Comparison of ENCODE assay signal across 8 cellular contexts in the genomic region with DNA sequence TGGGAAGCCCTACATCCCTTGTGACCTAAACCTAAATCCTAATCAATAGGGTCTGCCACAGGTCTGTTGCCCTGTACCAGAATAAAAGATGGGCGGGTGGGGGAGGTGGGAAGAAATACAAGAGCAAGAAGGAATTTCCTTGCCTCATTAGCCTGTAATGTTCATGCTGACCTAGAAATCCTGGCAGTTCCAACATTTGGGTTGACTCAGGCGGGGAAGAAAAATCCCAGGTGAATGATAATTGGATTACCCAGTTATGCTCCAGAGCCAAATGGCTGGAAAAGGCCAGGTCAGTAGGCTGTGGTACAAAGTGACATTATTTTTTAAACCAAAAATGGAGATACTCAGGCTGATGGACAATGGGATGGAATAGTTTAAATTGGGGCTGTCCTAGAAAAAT. TPM values are rescaled to one million over a fixed set of nuclear protein-coding genes. Genes with fewer than 3 reads are reported as not detected.
A peak's percentile ranks its signal among the peaks of the same experiment; 100 is the strongest.
DNase-seq lines count a peak whose midpoint lies in the region; ATAC-seq and TF ChIP-seq lines count a peak whose summit lies in the region.

No MANE protein-coding gene starts in this region.

- intact Hi-C loops in A673 (cut with micrococcal nuclease; ENCODE audit: unreplicated experiment) (no loop called here), MCF 10A (cut with micrococcal nuclease) (loop anchor here (2.0 kb wide), 1 partner anchor 19 kb away; no protein-coding TSS in a partner anchor)

- no peaks in the 10 kb centered on the region for H3K27me3 ChIP-seq in A673 (replicated peaks; ENCODE audit: insufficient read depth, low read depth, low read length, poor library complexity)
- no peaks in the 10 kb centered on the region for H3K27me3 ChIP-seq in mononuclear cell (ENCODE audit: insufficient read depth, low read length)

- POLR2A ChIA-PET in A673 (lab: Charles Lee; ENCODE audit: low non-redundant PET) (no interaction called here), MCF 10A (lab: Yijun Ruan, JAX) (interaction anchor here (0.7 to 6.4 kb wide), 13 partner anchors 11 to 1057 kb away, joined by 3 to 133 read pairs (median 4); partner anchors contain the start of gene TRIM62)

- H3K4me1 Mint-ChIP-seq in MCF 10A (ENCODE audit: insufficient read depth, unreplicated experiment) = peaks cover 32% of the 10 kb centered on the region

- ATAC-seq in GM21447 (IDR thresholded peaks at IDR 0.05; ENCODE audit: unreplicated experiment) = no peak
- no peak for ATAC-seq in GM19351 (IDR thresholded peaks at IDR 0.05; ENCODE audit: unreplicated experiment)

- no peaks in the 10 kb centered on the region for H3K27me3 Mint-ChIP-seq in MCF 10A (ENCODE audit: insufficient read depth, unreplicated experiment)

- H3K9me3 ChIP-seq in A673 (ENCODE audit: low read depth, low read length, poor library complexity, severe bottlenecking) = no peaks in the 10 kb centered on the region
- no peaks in the 10 kb centered on the region for H3K9me3 ChIP-seq in mononuclear cell (ENCODE audit: low read depth, low read length)

- peak overlapping the region; percentile 89 for H3K27ac ChIP-seq in A673 (ENCODE audit: low read depth, low read length, poor library complexity, severe bottlenecking)

- CTCF ChIA-PET in A673 (lab: Charles Lee) (no interaction called here), MCF 10A (lab: Yijun Ruan, JAX) (interaction anchor here (1.2 to 1.4 kb wide), 4 partner anchors 10 to 54 kb away, joined by 3 to 10 read pairs (median 6); no protein-coding TSS in a partner anchor)

- BruUV-seq in A673 (replicated peaks; lab: Mats Ljungman, UMichigan) (no TSS peak), MCF 10A (replicated peaks; lab: Mats Ljungman, UMichigan) (no TSS peak)

- no peak for DNase-seq in A673 (ENCODE audit: low spot score)
- peak; percentile 42 for DNase-seq in HT1080 (ENCODE audit: low read depth)
- DNase-seq in MCF 10A (ENCODE audit: unreplicated experiment) = no peak
- DNase-seq in DMS53 (lab: John Stamatoyannopoulos, UW) = no peak
- DNase-seq in retina = no peak

- H3K4me1 ChIP-seq in A673 (ENCODE audit: insufficient read depth, low read length, poor library complexity, severe bottlenecking) = peaks cover 48% of the 10 kb centered on the region
- peaks cover 58% of the 10 kb centered on the region for H3K4me1 ChIP-seq in mononuclear cell (ENCODE audit: insufficient read depth, low read length)

- H3K27ac Mint-ChIP-seq in MCF 10A (ENCODE audit: low read depth, unreplicated experiment) = peak overlapping the region; percentile 95

- peak overlapping the region; percentile 94 for H3K4me3 ChIP-seq in A673 (ENCODE audit: low read depth, low read length, poor library complexity, severe bottlenecking)
- peak overlapping the region; percentile 62 for H3K4me3 ChIP-seq in mononuclear cell (ENCODE audit: low read length)

- peaks cover 43% of the 10 kb centered on the region for H3K36me3 Mint-ChIP-seq in MCF 10A (ENCODE audit: insufficient read depth, unreplicated experiment)

- peak overlapping the region; percentile 85 for H3K4me3 Mint-ChIP-seq in MCF 10A (ENCODE audit: unreplicated experiment)

- TF ChIP-seq CTCF in A673 (conservative IDR thresholded peaks at IDR 0.05; ENCODE audit: low read depth, low read length) = no peak
- TF ChIP-seq CTCF in MCF 10A (IDR thresholded peaks at IDR 0.05; ENCODE audit: unreplicated experiment) = no peak

- H3K9me3 Mint-ChIP-seq in MCF 10A (ENCODE audit: unreplicated experiment) = no peaks in the 10 kb centered on the region

- H3K36me3 ChIP-seq in A673 (ENCODE audit: insufficient read depth, low read length, poor library complexity, severe bottlenecking) = no peaks in the 10 kb centered on the region

RNA-seq across cellular contexts. Expression of gene A3GALT2, which starts 27.3 kb away (rescaled TPM):
- total RNA-seq in A673 (2021) = 0.39 TPM in 1 of 2 replicates, not detected in the other
- not detected in 2 replicates for total RNA-seq in HT1080 (2014; rRNA removed; shearing (Covaris generic))
- not detected in 2 replicates for polyA plus RNA-seq in HT1080 (2015; cell fraction: cytosol; rRNA removed)
- not detected in 2 replicates for polyA plus RNA-seq in HT1080 (2015; cell fraction: nucleus; rRNA removed)
- 0.32 TPM in 1 of 2 replicates, not detected in the other for total RNA-seq in MCF 10A (2022)
- total RNA-seq in mononuclear cell = not detected
